In the genomic region with DNA sequence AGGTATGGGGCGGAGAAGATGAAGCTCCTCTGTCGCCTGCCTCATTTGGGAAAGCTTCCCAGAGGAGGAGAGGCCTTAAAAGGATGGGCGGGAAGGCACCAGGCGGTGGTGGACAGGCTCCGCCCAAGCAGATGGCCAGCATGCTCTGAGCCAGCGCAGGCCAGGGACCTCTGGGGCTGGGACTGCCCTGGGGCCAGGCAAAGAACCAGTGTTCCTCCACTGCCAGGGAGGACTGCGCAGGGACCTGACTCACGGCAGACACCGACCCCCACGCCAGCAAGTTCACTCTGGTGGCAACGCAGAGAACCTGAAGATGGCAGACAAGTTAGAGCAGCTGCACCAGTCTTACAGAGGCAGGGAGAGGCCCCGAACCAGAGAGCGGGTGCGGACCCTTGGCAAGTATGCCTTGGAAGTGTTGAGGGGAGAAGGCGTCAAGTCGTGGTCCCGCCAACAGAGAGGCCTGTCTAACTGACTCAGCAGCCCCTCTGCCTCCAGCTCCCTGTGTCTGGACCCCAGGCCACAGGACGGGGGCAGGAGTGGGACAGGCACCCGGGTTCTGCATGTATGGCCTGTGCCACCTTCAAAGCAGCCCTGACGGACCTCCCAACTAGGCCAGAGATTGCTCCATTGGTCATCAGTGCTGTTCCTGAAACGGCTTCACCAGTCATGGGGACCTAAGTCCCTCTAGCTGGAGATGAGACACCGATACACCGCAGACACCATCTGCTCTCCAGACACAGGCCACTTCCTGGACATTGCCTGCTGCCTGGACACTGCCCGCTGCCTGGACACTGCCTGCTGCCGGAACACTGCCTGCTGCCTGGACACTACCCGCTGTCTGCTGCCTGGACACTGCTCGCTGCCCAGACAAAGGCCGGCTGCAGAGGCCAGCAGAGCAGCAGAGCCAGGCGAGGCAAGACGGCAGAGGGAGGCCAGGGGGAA, we compare ENCODE assay signal across 8 cellular contexts.
A peak's percentile ranks its signal among the peaks of the same experiment; 100 is the strongest.
DNase-seq lines count a peak whose midpoint lies in the region; ATAC-seq and TF ChIP-seq lines count a peak whose summit lies in the region.

No MANE protein-coding gene starts in this region.

- intact Hi-C loops in body of pancreas (cut with DNase I), result no loop called here

- H3K27ac ChIP-seq in body of pancreas (peak overlapping the region in 2 of 4 donors; percentile 44 to 68), thymus (ENCODE audit: low read depth) (peak overlapping the region; percentile 48)

- no peaks in the 10 kb centered on the region for H3K9me3 ChIP-seq in body of pancreas
- H3K9me3 ChIP-seq in thymus (ENCODE audit: control insufficient read depth), result no peaks in the 10 kb centered on the region

- no peak for ATAC-seq in activated CD4-positive, CD25-positive, alpha-beta regulatory T cell treated with anti-CD3 and anti-CD28 coated beads, Interleukin-2, amount 50 U/mL, for 24 hours
- ATAC-seq in body of pancreas (peak; percentile 25), GM21447 (IDR thresholded peaks at IDR 0.05; ENCODE audit: unreplicated experiment) (no peak)

- WGBS in body of pancreas, 2 donors, result 89 to 96% methylated on average over 23 to 30 of the region's 30 CpGs
- 97% methylated on average over 30 of the region's 30 CpGs for WGBS in thymus

- TF ChIP-seq CTCF in body of pancreas (IDR thresholded peaks at IDR 0.05), result no peak

- TF ChIP-seq POLR2A in body of pancreas (IDR thresholded peaks at IDR 0.05), result no peak

- no peaks in the 10 kb centered on the region for H3K4me1 ChIP-seq in body of pancreas
- H3K4me1 ChIP-seq in thymus (ENCODE audit: control insufficient read depth, insufficient read depth, low read length), result peaks cover 37% of the 10 kb centered on the region

- H3K4me3 ChIP-seq in body of pancreas (no peak overlapping the region), thymus (ENCODE audit: low read length) (no peak overlapping the region)

- no peaks in the 10 kb centered on the region for H3K27me3 ChIP-seq in body of pancreas
- no peaks in the 10 kb centered on the region for H3K27me3 ChIP-seq in thymus (ENCODE audit: control insufficient read depth, insufficient read depth)

- H3K36me3 ChIP-seq in body of pancreas (replicated peaks in 1 of 2; ENCODE audit: insufficient read depth in 1 of 2, low read depth in 2 of 2) (no peaks in the 10 kb centered on the region), thymus (ENCODE audit: control insufficient read depth, insufficient read depth) (peaks cover 5% of the 10 kb centered on the region)

- peak; percentile 30 for DNase-seq in activated CD4-positive, CD25-positive, alpha-beta regulatory T cell treated with anti-CD3 and anti-CD28 coated beads, Interleukin-2, amount 50 U/mL, for 72 hours
- DNase-seq in body of pancreas (peak in 2 of 4 donors; percentile 18 to 37), left kidney (ENCODE audit: low read depth, low spot score) (peak; percentile 35), MV-4-11 (lab: John Stamatoyannopoulos, UW) (no peak)
- DNase-seq in activated naive CD4-positive, alpha-beta T cell treated with anti-CD3 and anti-CD28 coated beads, Interleukin-2, amount 50 U/mL, for 16 hours, result no peak

Comparison
In these comparisons a context has a peak if more than half of its experiments do, and no peak if none do; other contexts are left out.
1. DNase-seq: peak in activated CD4-positive, CD25-positive, alpha-beta regulatory T cell treated with anti-CD3 and anti-CD28 coated beads, Interleukin-2, amount 50 U/mL, for 72 hours (single experiment) and left kidney (single experiment); none in MV-4-11 (single experiment) and activated naive CD4-positive, alpha-beta T cell treated with anti-CD3 and anti-CD28 coated beads, Interleukin-2, amount 50 U/mL, for 16 hours (single experiment).